ENCODE assay signal across 8 cellular contexts in genomic region chr21:46188226-46189212, GRCh38. TPM values are rescaled to one million over a fixed set of nuclear protein-coding genes. Genes with fewer than 3 reads are reported as not detected.
DNase-seq lines count a peak whose midpoint lies in the region; TF ChIP-seq lines count a peak whose summit lies in the region.

No MANE protein-coding gene starts in this region.

- 64 to 71% methylated on average over 7 to 17 of the region's 17 CpGs for WGBS in endodermal cell (ENCODE audit: insufficient coverage in 1 of 2, insufficient read length in 1 of 2), 2 experiments

- POLR2A ChIA-PET in GM10248 (lab: Yijun Ruan, JAX), result no interaction called here
- POLR2A ChIA-PET in activated CD4-positive, alpha-beta T cell treated with anti-CD3 and anti-CD28 coated beads, Interleukin-2, amount 10 ng/mL, durations not matched to agents 7 days and 5 days (lab: Charles Lee), result no interaction called here

- no peak overlapping the region for H3K4me3 Mint-ChIP-seq in endodermal cell
- no peak overlapping the region for H3K4me3 Mint-ChIP-seq in activated T-cell treated with anti-CD3 and anti-CD28 coated beads, Interleukin-2, amount 50 U/mL, for 24 hours
- no peak overlapping the region for H3K4me3 Mint-ChIP-seq in activated CD4-positive, alpha-beta T cell treated with anti-CD3 and anti-CD28 coated beads, Interleukin-2, amount 10 ng/mL, durations not matched to agents 7 days and 5 days

- H3K4me3 ChIP-seq in endodermal cell (ENCODE audit: low read length), result no peak overlapping the region

- H3K9me3 Mint-ChIP-seq in endodermal cell, result no peaks in the 10 kb centered on the region
- H3K9me3 Mint-ChIP-seq in activated T-cell treated with anti-CD3 and anti-CD28 coated beads, Interleukin-2, amount 50 U/mL, for 24 hours, result no peaks in the 10 kb centered on the region
- no peaks in the 10 kb centered on the region for H3K9me3 Mint-ChIP-seq in activated CD4-positive, alpha-beta T cell treated with anti-CD3 and anti-CD28 coated beads, Interleukin-2, amount 10 ng/mL, durations not matched to agents 7 days and 5 days

- H3K4me1 Mint-ChIP-seq in endodermal cell, result peaks cover 9% of the 10 kb centered on the region
- peaks cover 11% of the 10 kb centered on the region for H3K4me1 Mint-ChIP-seq in activated T-cell treated with anti-CD3 and anti-CD28 coated beads, Interleukin-2, amount 50 U/mL, for 24 hours (ENCODE audit: low read depth)
- H3K4me1 Mint-ChIP-seq in activated CD4-positive, alpha-beta T cell treated with anti-CD3 and anti-CD28 coated beads, Interleukin-2, amount 10 ng/mL, durations not matched to agents 7 days and 5 days, result peaks cover 12% of the 10 kb centered on the region

- no peak for TF ChIP-seq CTCF in endodermal cell (conservative IDR thresholded peaks at IDR 0.05)
- TF ChIP-seq CTCF in GM10248 (IDR thresholded peaks at IDR 0.05; ENCODE audit: control extremely low read depth, extremely low read depth, low read depth, missing control alignments), result no peak

- H3K36me3 ChIP-seq in endodermal cell (ENCODE audit: control insufficient read depth, insufficient read depth, low read length), result peaks cover 11% of the 10 kb centered on the region

- CTCF ChIA-PET in GM10248 (lab: Yijun Ruan, JAX), result no interaction called here
- CTCF ChIA-PET in activated CD4-positive, alpha-beta T cell treated with anti-CD3 and anti-CD28 coated beads, Interleukin-2, amount 10 ng/mL, durations not matched to agents 7 days and 5 days (lab: Charles Lee), result no interaction called here

- peaks cover 26% of the 10 kb centered on the region for H3K36me3 Mint-ChIP-seq in endodermal cell (ENCODE audit: low read depth)
- H3K36me3 Mint-ChIP-seq in activated T-cell treated with anti-CD3 and anti-CD28 coated beads, Interleukin-2, amount 50 U/mL, for 24 hours (ENCODE audit: low read depth), result peaks cover 19% of the 10 kb centered on the region
- peaks cover 3% of the 10 kb centered on the region for H3K36me3 Mint-ChIP-seq in activated CD4-positive, alpha-beta T cell treated with anti-CD3 and anti-CD28 coated beads, Interleukin-2, amount 10 ng/mL, durations not matched to agents 7 days and 5 days (ENCODE audit: low read depth)

- H3K4me1 ChIP-seq in endodermal cell (ENCODE audit: control insufficient read depth, insufficient read depth, low read length), result no peaks in the 10 kb centered on the region

- H3K27me3 Mint-ChIP-seq in endodermal cell (ENCODE audit: insufficient read depth), result no peaks in the 10 kb centered on the region
- H3K27me3 Mint-ChIP-seq in activated T-cell treated with anti-CD3 and anti-CD28 coated beads, Interleukin-2, amount 50 U/mL, for 24 hours, result no peaks in the 10 kb centered on the region
- H3K27me3 Mint-ChIP-seq in activated CD4-positive, alpha-beta T cell treated with anti-CD3 and anti-CD28 coated beads, Interleukin-2, amount 10 ng/mL, durations not matched to agents 7 days and 5 days, result peaks cover 10% of the 10 kb centered on the region

- no peaks in the 10 kb centered on the region for H3K27me3 ChIP-seq in endodermal cell (ENCODE audit: control insufficient read depth, insufficient read depth, low read length, poor library complexity, severe bottlenecking)

- DNase-seq in EL (peak; percentile 76), NCI-H345 treated with DMSO at 0.1 percent for 48 hours (lab: John Stamatoyannopoulos, UW; ENCODE audit: unreplicated experiment) (peak; percentile 48), endodermal cell (peak; percentile 78), midbrain (lab: John Stamatoyannopoulos, UW) (peak; percentile 70), GM10248 (ENCODE audit: extremely low spot score) (no peak)
- DNase-seq in activated T-cell treated with anti-CD3 and anti-CD28 coated beads, Interleukin-2, amount 50 U/mL, for 24 hours, result no peak
- no peak for DNase-seq in stimulated activated CD4-positive, alpha-beta T cell treated with anti-CD3 and anti-CD28 coated beads, Interleukin-4, amount 100 ng/mL, for 1 hour
- no peak for DNase-seq in activated CD4-positive, alpha-beta T cell treated with anti-CD3 and anti-CD28 coated beads, Interleukin-2, amount 10 ng/mL, durations not matched to agents 7 days and 5 days

- H3K27ac ChIP-seq in endodermal cell (ENCODE audit: low read depth, low read length), result peak overlapping the region; percentile 83

- no peaks in the 10 kb centered on the region for H3K9me3 ChIP-seq in endodermal cell (ENCODE audit: control insufficient read depth, low read length)

- H3K9ac ChIP-seq in endodermal cell (ENCODE audit: extremely low read depth, low read length, poor library complexity, severe bottlenecking), result peak overlapping the region; percentile 44

- peak overlapping the region; percentile 91 for H3K27ac Mint-ChIP-seq in endodermal cell
- H3K27ac Mint-ChIP-seq in activated T-cell treated with anti-CD3 and anti-CD28 coated beads, Interleukin-2, amount 50 U/mL, for 24 hours, result no peak overlapping the region
- no peak overlapping the region for H3K27ac Mint-ChIP-seq in activated CD4-positive, alpha-beta T cell treated with anti-CD3 and anti-CD28 coated beads, Interleukin-2, amount 10 ng/mL, durations not matched to agents 7 days and 5 days

RNA-seq across cellular contexts. Expression of gene SPATC1L, which starts 4.3 kb away (rescaled TPM):
- 10 to 100 TPM; 29.5 to 31.9 TPM for total RNA-seq in endodermal cell
- polyA plus RNA-seq in endodermal cell (2013, experiment 1 of 2), result 32.1 TPM
- polyA plus RNA-seq in endodermal cell (2013, experiment 2 of 2), result 33.4 TPM
- 1 to 10 TPM; 6.1 to 6.3 TPM for total RNA-seq in activated CD4-positive, alpha-beta T cell treated with anti-CD3 and anti-CD28 coated beads, Interleukin-2, amount 10 ng/mL, durations not matched to agents 7 days and 5 days

RNA-seq across cellular contexts. Expression of gene FTCD, which starts 33.1 kb away (rescaled TPM):
- 1 to 10 TPM; 3.5 to 4.6 TPM for total RNA-seq in endodermal cell
- 3.0 TPM for polyA plus RNA-seq in endodermal cell (2013, experiment 1 of 2)
- 1.0 TPM for polyA plus RNA-seq in endodermal cell (2013, experiment 2 of 2)
- not detected for total RNA-seq in activated CD4-positive, alpha-beta T cell treated with anti-CD3 and anti-CD28 coated beads, Interleukin-2, amount 10 ng/mL, durations not matched to agents 7 days and 5 days

RNA-seq across cellular contexts. Expression of gene LSS, which starts 40.1 kb away (rescaled TPM):
- total RNA-seq in endodermal cell, result 10 to 100 TPM; 56.7 to 85.2 TPM
- polyA plus RNA-seq in endodermal cell (2013, experiment 1 of 2), result 101 TPM
- polyA plus RNA-seq in endodermal cell (2013, experiment 2 of 2), result 100 TPM
- 10 to 100 TPM; 47.8 to 53.3 TPM for total RNA-seq in activated CD4-positive, alpha-beta T cell treated with anti-CD3 and anti-CD28 coated beads, Interleukin-2, amount 10 ng/mL, durations not matched to agents 7 days and 5 days

Comparison
In these comparisons a context has a peak if more than half of its experiments do, and no peak if none do; other contexts are left out.
1. DNase-seq: peak in EL (single experiment), NCI-H345 treated with DMSO at 0.1 percent for 48 hours (single experiment), endodermal cell (single experiment) and midbrain (single experiment); none in GM10248 (single experiment), activated T-cell treated with anti-CD3 and anti-CD28 coated beads, Interleukin-2, amount 50 U/mL, for 24 hours (single experiment), stimulated activated CD4-positive, alpha-beta T cell treated with anti-CD3 and anti-CD28 coated beads, Interleukin-4, amount 100 ng/mL, for 1 hour (single experiment) and activated CD4-positive, alpha-beta T cell treated with anti-CD3 and anti-CD28 coated beads, Interleukin-2, amount 10 ng/mL, durations not matched to agents 7 days and 5 days (single experiment).
2. RNA of gene SPATC1L, which starts 4.3 kb away (total RNA-seq): 29.5 to 31.9 TPM in endodermal cell; 6.1 to 6.3 TPM in activated CD4-positive, alpha-beta T cell treated with anti-CD3 and anti-CD28 coated beads, Interleukin-2, amount 10 ng/mL, durations not matched to agents 7 days and 5 days; every median in the first group is over 4 times any median in the second.
3. RNA of gene FTCD, which starts 33.1 kb away (total RNA-seq): 3.5 to 4.6 TPM in endodermal cell; not detected in activated CD4-positive, alpha-beta T cell treated with anti-CD3 and anti-CD28 coated beads, Interleukin-2, amount 10 ng/mL, durations not matched to agents 7 days and 5 days; every median in the first group is over 4 times any median in the second.